In the genomic region with DNA sequence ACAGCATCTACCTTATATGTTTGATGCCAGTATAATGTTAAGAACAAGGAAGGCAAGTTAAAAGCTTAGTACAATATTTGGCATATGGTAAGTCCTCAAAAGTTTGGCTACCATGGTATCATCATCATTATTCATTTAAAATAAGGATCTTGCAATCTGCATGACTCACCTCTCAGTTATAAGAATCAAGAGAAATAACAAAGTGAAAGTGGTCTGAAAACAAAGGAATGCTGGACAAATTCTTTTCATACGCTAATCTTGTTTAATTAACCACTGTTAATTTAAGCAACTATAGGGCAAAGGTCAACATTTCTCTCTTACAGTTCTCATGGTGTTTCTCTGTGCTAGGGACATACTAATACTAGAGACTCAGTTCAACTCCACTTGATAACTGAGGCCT, we compare ENCODE assay signal across 30 cellular contexts. TPM values are rescaled to one million over a fixed set of nuclear protein-coding genes. Genes with fewer than 3 reads are reported as not detected.
DNase-seq lines count a peak whose midpoint lies in the region; ATAC-seq, FAIRE-seq and TF ChIP-seq lines count a peak whose summit lies in the region.
"Had no signal": no experiment of that assay in that cellular context is flagged by ENCODE, and none has a peak within 500 bp of the region (broad histone marks: within the 10 kb centered on the region; RNA-seq: fewer than 3 reads in every experiment).

No MANE protein-coding gene starts in this region.

- CTCF ChIA-PET in A549 (lab: Yijun Ruan, JAX): interaction anchor here (0.6 to 1.3 kb wide), 3 partner anchors 9 to 791 kb away, joined by 3 to 5 read pairs (median 3); partner anchors contain the start of gene P3H1

- no peaks in the 10 kb centered on the region for H3K9me2 ChIP-seq in GM23248 (ENCODE audit: insufficient read depth)

- H3K4me3 ChIP-seq in A549 (no peak overlapping the region), GM23248 (0 out of 2 replicates have a peak overlapping the region, but pooled peaks have one; percentile 4), astrocyte of the spinal cord (ENCODE audit: low read depth, low read length) (no peak overlapping the region)
- H3K4me3 ChIP-seq: MG63, sigmoid colon, stomach, upper lobe of right lung had no signal

- ATAC-seq in A549: no peak
- no peak for ATAC-seq in GM18907 (IDR thresholded peaks at IDR 0.05; ENCODE audit: unreplicated experiment)
- ATAC-seq: effector memory CD8-positive, alpha-beta T cell; natural killer cell; upper lobe of right lung had no signal

- H3K79me2 ChIP-seq in GM23248 (ENCODE audit: insufficient read depth): peaks cover 15% of the 10 kb centered on the region
- H3K79me2 ChIP-seq: parathyroid adenoma had no signal

- no peak for TF ChIP-seq POLR2A in A549 (IDR thresholded peaks at IDR 0.05; ENCODE audit: low read length)

- H4K20me1 ChIP-seq in GM23248 (ENCODE audit: insufficient read depth): no peaks in the 10 kb centered on the region

- no peak for TF ChIP-seq RAD21 in A549 (conservative IDR thresholded peaks at IDR 0.05 in 1 of 2, IDR thresholded peaks at IDR 0.05 in 1 of 2)

- no peaks in the 10 kb centered on the region for H3K27me3 ChIP-seq in GM23248 (replicated peaks; ENCODE audit: insufficient read depth)
- H3K27me3 ChIP-seq: MG63, sigmoid colon, stomach, upper lobe of right lung had no signal

- TF ChIP-seq EP300 in A549 (IDR thresholded peaks at IDR 0.05): no peak

- POLR2A ChIA-PET in A549 (lab: Yijun Ruan, JAX): no interaction called here

- H3K27ac ChIP-seq in A549 (no peak overlapping the region), GM23248 (peak overlapping the region; percentile 66)
- H3K27ac ChIP-seq: parathyroid adenoma, sigmoid colon, stomach, upper lobe of right lung had no signal

- no peak overlapping the region for H3K4me2 ChIP-seq in A549
- peak overlapping the region; percentile 57 for H3K4me2 ChIP-seq in GM23248 (ENCODE audit: unreplicated experiment)

- no peaks in the 10 kb centered on the region for H3K4me1 ChIP-seq in A549
- H3K4me1 ChIP-seq in GM23248 (ENCODE audit: insufficient read depth): peaks cover 11% of the 10 kb centered on the region
- H3K4me1 ChIP-seq: parathyroid adenoma, sigmoid colon, upper lobe of right lung had no signal

- FAIRE-seq in A549 (lab: Jason Lieb, UNC): no peak
- FAIRE-seq: A204.1, TTC549 had no signal

- TF ChIP-seq CTCF in A549 (IDR thresholded peaks at IDR 0.05) (no peak), astrocyte of the spinal cord (IDR thresholded peaks at IDR 0.05; ENCODE audit: low read depth, low read length) (no peak)

- 91% methylated on average over 1 of the region's 1 CpG for WGBS in A549 (ENCODE audit: missing lambda C conversion rate)
- WGBS in GM23248 (ENCODE audit: low coverage in 1 of 2, low lambda C conversion rate in 2 of 2, missing lambda C conversion rate in 2 of 2), 2 experiments: 50 to 61% methylated on average over 1 of the region's 1 CpG

- H3K9ac ChIP-seq in GM23248: peak overlapping the region; percentile 42; the same call in 1 of the 2 replicates
- H3K9ac ChIP-seq: parathyroid adenoma had no signal

- H3F3A ChIP-seq in GM23248 (ENCODE audit: insufficient read depth): peaks cover 18% of the 10 kb centered on the region; the same call in 1 of the 2 replicates

- no peak overlapping the region for H2AFZ ChIP-seq in GM23248
- H2AFZ ChIP-seq: parathyroid adenoma had no signal

- peaks cover 47% of the 10 kb centered on the region for H3K36me3 ChIP-seq in GM23248 (ENCODE audit: low read depth)

- in situ Hi-C loops in GM23248 (cut with MboI): no loop called here
- in situ Hi-C loops in astrocyte of the spinal cord (cut with HindIII; ENCODE audit: low sequenced_read_pairs): no loop called here

- no peaks in the 10 kb centered on the region for H3K9me3 ChIP-seq in A549
- H3K9me3 ChIP-seq in GM23248 (ENCODE audit: low read depth): no peaks in the 10 kb centered on the region
- H3K9me3 ChIP-seq: MG63, sigmoid colon, stomach, upper lobe of right lung had no signal

- DNase-seq in A549 (ENCODE audit: low read depth in 1 of 2, low spot score in 1 of 2): no peak
- DNase-seq in GM23248: peak; percentile 87
- DNase-seq in astrocyte of the spinal cord (ENCODE audit: low read depth, low spot score): peak; percentile 28
- DNase-seq in fibroblast of the conjunctiva (ENCODE audit: low read depth): peak; percentile 36
- DNase-seq in iPS-NIHi11 (ENCODE audit: low spot score): no peak
- DNase-seq in activated effector memory CD4-positive, alpha-beta T cell treated with anti-CD3 and anti-CD28 coated beads, Interleukin-2, amount 50 U/mL, for 16 hours: no peak
- DNase-seq in NCI-H146 treated with DMSO at 0.1 percent for 48 hours (lab: John Stamatoyannopoulos, UW; ENCODE audit: unreplicated experiment): no peak
- DNase-seq: activated CD4-positive, alpha-beta T cell treated with anti-CD3 and anti-CD28 coated beads, Interleukin-2, amount 10 ng/mL, durations not matched to agents 24 days and 14 days; activated gamma-delta T cell; amniotic stem cell; CD4-positive, CD25-positive, alpha-beta regulatory T cell; DMS153; effector memory CD8-positive, alpha-beta T cell; foreskin melanocyte; H9; MG63; natural killer cell; NCI-H2029 treated with DMSO at 0.1 percent for 48 hours; NCI-H510A; RPMI8226; sigmoid colon; stimulated activated CD4-positive, alpha-beta T cell treated with anti-CD3 and anti-CD28 coated beads, Interleukin-2, amount 100 ng/mL, for 48 hours; upper lobe of right lung had no signal

TF ChIP-seq in A549, 52 proteins besides CTCF, POLR2A, EP300 and RAD21:
- TF ChIP-seq ZC3H11A (IDR thresholded peaks at IDR 0.05) (no peak), HEYL (CRISPR knock-in tag; IDR thresholded peaks at IDR 0.05) (no peak), JUNB (IDR thresholded peaks at IDR 0.05) (no peak), CHD4 (IDR thresholded peaks at IDR 0.05; ENCODE audit: borderline replicate concordance) (no peak), MAFK (IDR thresholded peaks at IDR 0.05; ENCODE audit: partially characterized antibody) (no peak), FOSL2 (IDR thresholded peaks at IDR 0.05) (no peak), FOSL2 (CRISPR knock-in tag; IDR thresholded peaks at IDR 0.05) (peak; percentile 33; the same call in 1 of the 2 replicates)

RNA-seq across cellular contexts. Expression of gene CLDN19, which starts 13.0 kb away (rescaled TPM):
- not detected in 2 replicates for polyA plus RNA-seq in A549 (2011; rRNA removed)
- polyA plus RNA-seq in A549 (2012; cell fraction: cytosol; rRNA removed): not detected in 2 replicates
- polyA plus RNA-seq in A549 (2012; cell fraction: nucleus; rRNA removed): 0.01 TPM in 1 of 2 replicates, not detected in the other
- polyA plus RNA-seq in A549 (2017; fragmentation: RNase III; extraction: RNeasy Plus Mini Kit Qiagen cat#74134 plus additional on column Dnase treatment): 0.03 TPM in 1 of 3 replicates, not detected in the others
- not detected in 2 replicates for polyA minus RNA-seq in A549 (2011; rRNA and poly(A)+ RNA removed)
- total RNA-seq in GM23248 (2014; rRNA removed; shearing (Covaris generic)): not detected in 2 replicates
- polyA plus RNA-seq in GM23248 (2016; fragmentation: Nextera tagmentation; extraction: Ambion mirVana): not detected in 2 replicates
- total RNA-seq: activated CD4-positive, alpha-beta T cell treated with anti-CD3 and anti-CD28 coated beads, Interleukin-2, amount 10 ng/mL, durations not matched to agents 24 days and 14 days; CD4-positive, CD25-positive, alpha-beta regulatory T cell; chondrocyte; mesenteric fat pad; natural killer cell; sigmoid colon; upper lobe of right lung had no signal
- polyA plus RNA-seq: CD4-positive, CD25-positive, alpha-beta regulatory T cell; stomach had no signal

RNA-seq across cellular contexts. Expression of gene P3H1, which starts 13.8 kb away (rescaled TPM):
- 27.3 and 32.0 TPM in 2 replicates for polyA plus RNA-seq in A549 (2011; rRNA removed)
- 32.0 and 33.6 TPM in 2 replicates for polyA plus RNA-seq in A549 (2012; cell fraction: cytosol; rRNA removed)
- polyA plus RNA-seq in A549 (2012; cell fraction: nucleus; rRNA removed): 111 and 159 TPM in 2 replicates
- 25.2 to 30.3 TPM (median 29.2 TPM) in 3 replicates for polyA plus RNA-seq in A549 (2017; fragmentation: RNase III; extraction: RNeasy Plus Mini Kit Qiagen cat#74134 plus additional on column Dnase treatment)
- polyA minus RNA-seq in A549 (2011; rRNA and poly(A)+ RNA removed): 37.5 and 45.6 TPM in 2 replicates
- 222 and 257 TPM in 2 replicates for total RNA-seq in GM23248 (2014; rRNA removed; shearing (Covaris generic))
- polyA plus RNA-seq in GM23248 (2016; fragmentation: Nextera tagmentation; extraction: Ambion mirVana): 194 and 197 TPM in 2 replicates

RNA-seq across cellular contexts. Expression of gene C1orf50, which starts 14.0 kb away (rescaled TPM):
- 2.6 and 4.5 TPM in 2 replicates for polyA plus RNA-seq in A549 (2011; rRNA removed)
- 0.61 and 1.1 TPM in 2 replicates for polyA plus RNA-seq in A549 (2012; cell fraction: cytosol; rRNA removed)
- polyA plus RNA-seq in A549 (2012; cell fraction: nucleus; rRNA removed): 0.32 and 0.50 TPM in 2 replicates
- 1.7 to 2.0 TPM (median 1.9 TPM) in 3 replicates for polyA plus RNA-seq in A549 (2017; fragmentation: RNase III; extraction: RNeasy Plus Mini Kit Qiagen cat#74134 plus additional on column Dnase treatment)
- 0.45 and 0.92 TPM in 2 replicates for polyA minus RNA-seq in A549 (2011; rRNA and poly(A)+ RNA removed)
- 2.7 and 3.4 TPM in 2 replicates for total RNA-seq in GM23248 (2014; rRNA removed; shearing (Covaris generic))
- polyA plus RNA-seq in GM23248 (2016; fragmentation: Nextera tagmentation; extraction: Ambion mirVana): 8.1 and 10.5 TPM in 2 replicates

RNA-seq across cellular contexts. Expression of gene TMEM269, which starts 31.7 kb away (rescaled TPM):
- polyA plus RNA-seq in A549 (2011; rRNA removed) (0.21 TPM in 2 replicates), A549 (2017; fragmentation: RNase III; extraction: RNeasy Plus Mini Kit Qiagen cat#74134 plus additional on column Dnase treatment) (0.08 to 0.21 TPM (median 0.15 TPM) in 3 replicates), GM23248 (2016; fragmentation: Nextera tagmentation; extraction: Ambion mirVana) (0.14 TPM in 1 of 2 replicates, not detected in the other)
- polyA plus RNA-seq in A549 (2012; cell fraction: cytosol; rRNA removed): 0.05 and 0.06 TPM in 2 replicates
- polyA plus RNA-seq in A549 (2012; cell fraction: nucleus; rRNA removed): 0.14 and 0.22 TPM in 2 replicates
- 0.19 and 0.91 TPM in 2 replicates for polyA minus RNA-seq in A549 (2011; rRNA and poly(A)+ RNA removed)
- not detected in 2 replicates for total RNA-seq in GM23248 (2014; rRNA removed; shearing (Covaris generic))
- total RNA-seq: activated CD4-positive, alpha-beta T cell treated with anti-CD3 and anti-CD28 coated beads, Interleukin-2, amount 10 ng/mL, durations not matched to agents 24 days and 14 days; mesenteric fat pad; sigmoid colon; upper lobe of right lung had no signal

Comparison
In these comparisons a context has a peak if more than half of its experiments do, and no peak if none do; other contexts are left out.
1. DNase-seq: peak in GM23248 (single experiment), astrocyte of the spinal cord (single experiment) and fibroblast of the conjunctiva (single experiment); none in A549 (0 of 2), iPS-NIHi11 (single experiment), activated effector memory CD4-positive, alpha-beta T cell treated with anti-CD3 and anti-CD28 coated beads, Interleukin-2, amount 50 U/mL, for 16 hours (single experiment) and NCI-H146 treated with DMSO at 0.1 percent for 48 hours (single experiment).